In genomic region chr16:76756423-76756822, GRCh38 we compare ENCODE assay signal across 29 cellular contexts.
"Had no signal": no experiment of that assay in that cellular context is flagged by ENCODE, and none has a peak within 500 bp of the region (broad histone marks: within the 10 kb centered on the region; RNA-seq: fewer than 3 reads in every experiment).

No MANE protein-coding gene starts in this region.

- H3K27me3 Mint-ChIP-seq: dendritic cell treated with granulocyte-macrophage colony-stimulating factor and Interleukin-4, amounts not matched to agents 40 ng/mL and 50 ng/mL, for 4 days; effector memory CD8-positive, alpha-beta T cell had no signal

- H3K4me1 ChIP-seq: colonic mucosa, esophagus muscularis mucosa, esophagus squamous epithelium, foreskin keratinocyte, gastrocnemius medialis, gastroesophageal sphincter, heart left ventricle, heart right ventricle had no signal

- ATAC-seq: effector memory CD8-positive, alpha-beta T cell; esophagus mucosa; foreskin keratinocyte; gastrocnemius medialis; gastroesophageal sphincter; heart left ventricle; heart right ventricle had no signal

- H3K27me3 ChIP-seq: colonic mucosa, dorsolateral prefrontal cortex, esophagus muscularis mucosa, esophagus squamous epithelium, foreskin keratinocyte, gastrocnemius medialis, gastroesophageal sphincter, heart left ventricle, heart right ventricle had no signal

- H3K27ac Mint-ChIP-seq: dendritic cell treated with granulocyte-macrophage colony-stimulating factor and Interleukin-4, amounts not matched to agents 40 ng/mL and 50 ng/mL, for 4 days; effector memory CD8-positive, alpha-beta T cell; endodermal cell had no signal

- FAIRE-seq: colon, endometrium, endothelial cell of umbilical vein, frontal cortex had no signal

- H3K36me3 ChIP-seq: colonic mucosa, esophagus muscularis mucosa, esophagus squamous epithelium, gastrocnemius medialis, gastroesophageal sphincter, heart left ventricle, heart right ventricle had no signal

- H3K4me3 ChIP-seq: colonic mucosa, coronary artery, dorsolateral prefrontal cortex, esophagus muscularis mucosa, esophagus squamous epithelium, gastrocnemius medialis, gastroesophageal sphincter, heart left ventricle, heart right ventricle had no signal

- H3K9me3 ChIP-seq: colonic mucosa, esophagus muscularis mucosa, esophagus squamous epithelium, gastrocnemius medialis had no signal

- H3K4me3 Mint-ChIP-seq: dendritic cell treated with granulocyte-macrophage colony-stimulating factor and Interleukin-4, amounts not matched to agents 40 ng/mL and 50 ng/mL, for 4 days; effector memory CD8-positive, alpha-beta T cell; endodermal cell had no signal

- H3K4me1 Mint-ChIP-seq: endodermal cell had no signal

- H3K27ac ChIP-seq: colonic mucosa, coronary artery, dorsolateral prefrontal cortex, epithelial cell of prostate, esophagus muscularis mucosa, esophagus squamous epithelium, foreskin keratinocyte, gastrocnemius medialis, gastroesophageal sphincter, heart left ventricle, heart right ventricle had no signal

- DNase-seq: colonic mucosa; cortex of kidney; dermis blood vessel endothelial cell; dorsolateral prefrontal cortex; effector CD4-positive, alpha-beta T cell; effector CD8-positive, alpha-beta T cell; effector memory CD4-positive, alpha-beta T cell; effector memory CD8-positive, alpha-beta T cell; endodermal cell; erythroblast; esophagus squamous epithelium; foreskin fibroblast; foreskin keratinocyte; foreskin melanocyte; gastrocnemius medialis; glutamatergic neuron; head of caudate nucleus; heart left ventricle; heart right ventricle had no signal
